ENCODE assay signal across 12 cellular contexts in genomic region chr14:50920482-50921225, GRCh38. TPM values are rescaled to one million over a fixed set of nuclear protein-coding genes. Genes with fewer than 3 reads are reported as not detected.
A peak's percentile ranks its signal among the peaks of the same experiment; 100 is the strongest.
DNase-seq lines count a peak whose midpoint lies in the region; ATAC-seq and TF ChIP-seq lines count a peak whose summit lies in the region.
"Had no signal": no experiment of that assay in that cellular context is flagged by ENCODE, and none has a peak within 500 bp of the region (broad histone marks: within the 10 kb centered on the region; RNA-seq: fewer than 3 reads in every experiment).

No MANE protein-coding gene starts in this region.

- H3K27ac ChIP-seq in osteoblast (ENCODE audit: low read depth, low read length) (peak overlapping the region; percentile 88), testis (peak overlapping the region in 1 of 2 donors; percentile 16)
- H3K27ac ChIP-seq: gastrocnemius medialis had no signal

- WGBS in testis, 2 donors: 71 to 79% methylated on average over 9 of the region's 9 CpGs

- H3K27ac Mint-ChIP-seq in stimulated activated naive CD8-positive, alpha-beta T cell treated with anti-CD3 and anti-CD28 coated beads, Interleukin-15, amount 100 ng/mL, for 72 hours: no peak overlapping the region
- H3K27ac Mint-ChIP-seq: T-helper 2 cell treated with Interferon-gamma antibody and Interleukin-4, amounts not matched to agents 5 μg/mL and 100 μg/mL, for 36 hours had no signal

- H2AFZ ChIP-seq in osteoblast (ENCODE audit: low read length): peak overlapping the region; percentile 59

- H3K27me3 ChIP-seq in osteoblast (ENCODE audit: insufficient read depth, low read length) (no peaks in the 10 kb centered on the region), testis (no peaks in the 10 kb centered on the region)
- H3K27me3 ChIP-seq: gastrocnemius medialis had no signal

- H3K4me3 ChIP-seq in osteoblast (ENCODE audit: insufficient read depth, low read length): no peak overlapping the region
- H3K4me3 ChIP-seq in testis: no peak overlapping the region
- H3K4me3 ChIP-seq: gastrocnemius medialis had no signal

- intact Hi-C loops in testis (cut with DNase I; ENCODE audit: low total_unique reads): no loop called here

- H3K79me2 ChIP-seq in osteoblast (ENCODE audit: insufficient read depth, low read length): no peaks in the 10 kb centered on the region

- H3K9me3 ChIP-seq in osteoblast (ENCODE audit: low read depth, low read length) (no peaks in the 10 kb centered on the region), testis (no peaks in the 10 kb centered on the region)
- H3K9me3 ChIP-seq: gastrocnemius medialis had no signal

- peaks cover 80% of the 10 kb centered on the region for H3K36me3 ChIP-seq in osteoblast (ENCODE audit: insufficient read depth, low read length)
- H3K36me3 ChIP-seq in testis (ENCODE audit: low read depth, missing control alignments): no peaks in the 10 kb centered on the region

- peak overlapping the region; percentile 13 for H3K4me2 ChIP-seq in osteoblast (ENCODE audit: insufficient read depth, low read length)

- no peaks in the 10 kb centered on the region for H3K4me1 Mint-ChIP-seq in stimulated activated naive CD8-positive, alpha-beta T cell treated with anti-CD3 and anti-CD28 coated beads, Interleukin-15, amount 100 ng/mL, for 72 hours

- ATAC-seq in stimulated activated naive CD8-positive, alpha-beta T cell treated with anti-CD3 and anti-CD28 coated beads, Interleukin-15, amount 100 ng/mL, for 72 hours: no peak
- ATAC-seq in HG02623 (IDR thresholded peaks at IDR 0.05; ENCODE audit: unreplicated experiment): no peak

- peaks cover 7% of the 10 kb centered on the region for H3K27me3 Mint-ChIP-seq in stimulated activated naive CD8-positive, alpha-beta T cell treated with anti-CD3 and anti-CD28 coated beads, Interleukin-15, amount 100 ng/mL, for 72 hours

- H3K4me1 ChIP-seq in osteoblast (ENCODE audit: insufficient read depth, low read length) (peaks cover 15% of the 10 kb centered on the region), testis (no peaks in the 10 kb centered on the region)
- H3K4me1 ChIP-seq: gastrocnemius medialis had no signal

- TF ChIP-seq CTCF in osteoblast (IDR thresholded peaks at IDR 0.05; ENCODE audit: extremely low read depth, low read depth, low read length): no peak
- no peak for TF ChIP-seq CTCF in testis (IDR thresholded peaks at IDR 0.05)

- H3K4me3 Mint-ChIP-seq in stimulated activated naive CD8-positive, alpha-beta T cell treated with anti-CD3 and anti-CD28 coated beads, Interleukin-15, amount 100 ng/mL, for 72 hours: no peak overlapping the region
- H3K4me3 Mint-ChIP-seq: neural crest cell; T-helper 2 cell treated with Interferon-gamma antibody and Interleukin-4, amounts not matched to agents 5 μg/mL and 100 μg/mL, for 36 hours had no signal

- H3K9me3 Mint-ChIP-seq in stimulated activated naive CD8-positive, alpha-beta T cell treated with anti-CD3 and anti-CD28 coated beads, Interleukin-15, amount 100 ng/mL, for 72 hours: no peaks in the 10 kb centered on the region
- H3K9me3 Mint-ChIP-seq: neural crest cell; T-helper 2 cell treated with Interferon-gamma antibody and Interleukin-4, amounts not matched to agents 5 μg/mL and 100 μg/mL, for 36 hours had no signal

- peak; percentile 56 for DNase-seq in ELF-1 (ENCODE audit: low read depth, low spot score)
- DNase-seq in NCI-H524 treated with DMSO at 0.1 percent for 48 hours (lab: John Stamatoyannopoulos, UW): peak; percentile 92
- peak; percentile 55 for DNase-seq in epidermal melanocyte (ENCODE audit: insufficient read length, low spot score)
- DNase-seq in osteoblast (ENCODE audit: insufficient read length, low spot score, missing footprints): peak; percentile 87
- DNase-seq in testis: no peak
- no peak for DNase-seq in stimulated activated naive CD8-positive, alpha-beta T cell treated with anti-CD3 and anti-CD28 coated beads, Interleukin-15, amount 100 ng/mL, for 72 hours
- no peak for DNase-seq in OCI-M2 (lab: John Stamatoyannopoulos, UW; ENCODE audit: unreplicated experiment)
- DNase-seq: gastrocnemius medialis, NCI-H1417 had no signal

- no peak for TF ChIP-seq POLR2A in testis (IDR thresholded peaks at IDR 0.05)

- no peaks in the 10 kb centered on the region for H4K20me1 ChIP-seq in osteoblast (ENCODE audit: insufficient read depth, low read length)

RNA-seq across cellular contexts. Expression of gene PYGL, which starts 23.6 kb away (rescaled TPM):
- 116 and 123 TPM in 2 replicates for total RNA-seq in osteoblast
- 10 to 100 TPM; 14.3 to 16.5 TPM for total RNA-seq in testis
- 12.7 TPM for polyA plus RNA-seq in testis (ENCODE audit: insufficient read depth, low read depth, low replicate concordance)

RNA-seq across cellular contexts. Expression of gene ABHD12B, which starts 48.8 kb away (rescaled TPM):
- total RNA-seq in osteoblast: not detected in 2 replicates
- under 1 TPM in 1 of 2 donors, not detected in 1; 0.37 TPM for total RNA-seq in testis
- polyA plus RNA-seq in testis (ENCODE audit: insufficient read depth, low read depth, low replicate concordance): 3.0 TPM
- total RNA-seq: gastrocnemius medialis had no signal

Comparison
In these comparisons a context has a peak if more than half of its experiments do, and no peak if none do; other contexts are left out.
1. DNase-seq: peak in ELF-1 (single experiment), NCI-H524 treated with DMSO at 0.1 percent for 48 hours (single experiment), epidermal melanocyte (single experiment) and osteoblast (single experiment); none in testis (single experiment), stimulated activated naive CD8-positive, alpha-beta T cell treated with anti-CD3 and anti-CD28 coated beads, Interleukin-15, amount 100 ng/mL, for 72 hours (0 of 2) and OCI-M2 (single experiment).